1 cellular context compared by ENCODE assay signal in genomic region chr15:34802371-34802770, GRCh38.
TF ChIP-seq lines count a peak whose summit lies in the region.

No MANE protein-coding gene starts in this region.

TF ChIP-seq in K562, 482 proteins besides CTCF, POLR2A, EP300 and RAD21:
- TF ChIP-seq ZNF695 (CRISPR knock-in tag; IDR thresholded peaks at IDR 0.05) (no peak), SUPT5H (IDR thresholded peaks at IDR 0.05) (no peak), PHTF2 (CRISPR knock-in tag; IDR thresholded peaks at IDR 0.05) (no peak), SPI1 (IDR thresholded peaks at IDR 0.05; ENCODE audit: borderline replicate concordance, low read depth, low read length) (no peak), NRF1 (conservative IDR thresholded peaks at IDR 0.05 in 1 of 2, IDR thresholded peaks at IDR 0.05 in 1 of 2) (no peak), SMARCA4 (IDR thresholded peaks at IDR 0.05) (no peak), BRF2 (IDR thresholded peaks at IDR 0.05; ENCODE audit: borderline replicate concordance, insufficient read depth, insufficient read length) (no peak), RAD51 (IDR thresholded peaks at IDR 0.05; ENCODE audit: borderline replicate concordance, low read depth) (no peak), ZNF24 (IDR thresholded peaks at IDR 0.05) (no peak)
